In genomic region chr6:124961784-124962611, GRCh38 we compare ENCODE assay signal across 1 cellular context.
A peak's percentile ranks its signal among the peaks of the same experiment; 100 is the strongest.
TF ChIP-seq lines count a peak whose summit lies in the region.

Gene RNF217 (plus strand): TSS chr6:124962437. CDS start chr6:124962545, 108 bp downstream.

TF ChIP-seq in K562, 482 proteins besides CTCF, POLR2A, EP300 and RAD21 (continued from another document and continues in another):
- TF ChIP-seq ZNF655 (CRISPR knock-in tag; IDR thresholded peaks at IDR 0.05) (no peak), ZNF133 (CRISPR knock-in tag; IDR thresholded peaks at IDR 0.05) (no peak), SREBF2 (CRISPR knock-in tag; IDR thresholded peaks at IDR 0.05) (no peak), ZBTB40 (IDR thresholded peaks at IDR 0.05) (0 out of 2 replicates have a peak, but pooled peaks have one; percentile 10), ZBTB40 (CRISPR knock-in tag; IDR thresholded peaks at IDR 0.05) (no peak), KAT7 (CRISPR knock-in tag; IDR thresholded peaks at IDR 0.05; ENCODE audit: borderline replicate concordance) (peak; percentile 95; the same call in 1 of the 2 replicates), NFATC3 (IDR thresholded peaks at IDR 0.05) (no peak), ID3 (CRISPR knock-in tag; IDR thresholded peaks at IDR 0.05) (no peak), ID3 (tag; IDR thresholded peaks at IDR 0.05) (no peak), ZBTB17 (CRISPR knock-in tag; IDR thresholded peaks at IDR 0.05) (no peak), KLF16 (IDR thresholded peaks at IDR 0.05) (no peak), MBD2 (IDR thresholded peaks at IDR 0.05; ENCODE audit: borderline replicate concordance, low read depth) (no peak), ZNF318 (IDR thresholded peaks at IDR 0.05; ENCODE audit: borderline replicate concordance in 1 of 2, low read depth in 1 of 2) (no peak), MCM2 (IDR thresholded peaks at IDR 0.05; ENCODE audit: low read depth) (no peak), CREBBP (IDR thresholded peaks at IDR 0.05; ENCODE audit: low read depth, low read length) (no peak), RB1 (IDR thresholded peaks at IDR 0.05; ENCODE audit: low read depth) (peak; percentile 66), FOSL1 (tag; conservative IDR thresholded peaks at IDR 0.05) (no peak), ZNF57 (CRISPR knock-in tag; IDR thresholded peaks at IDR 0.05) (no peak), CBX1 (IDR thresholded peaks at IDR 0.05; ENCODE audit: low read depth) (no peak), TCFL5 (CRISPR knock-in tag; conservative IDR thresholded peaks at IDR 0.05) (no peak), SIN3B (IDR thresholded peaks at IDR 0.05; ENCODE audit: low read depth) (peak; percentile 11; the same call in 1 of the 2 replicates), HDAC8 (tag; IDR thresholded peaks at IDR 0.05) (no peak), ETV1 (tag; conservative IDR thresholded peaks at IDR 0.05; ENCODE audit: low read depth) (no peak), HNRNPLL (IDR thresholded peaks at IDR 0.05; ENCODE audit: low read depth, low read length, poor library complexity, severe bottlenecking) (no peak), ZBTB7A (IDR thresholded peaks at IDR 0.05; ENCODE audit: borderline replicate concordance, control insufficient read depth, low read depth, low read length) (peak; percentile 92), ZNF197 (CRISPR knock-in tag; IDR thresholded peaks at IDR 0.05; ENCODE audit: low read depth) (no peak), NFYB (IDR thresholded peaks at IDR 0.05; ENCODE audit: extremely low read depth, insufficient read length) (no peak), HMGXB4 (CRISPR knock-in tag; IDR thresholded peaks at IDR 0.05) (no peak), KDM1A (IDR thresholded peaks at IDR 0.05) (no peak; a peak in 1 of 4 replicates), PKNOX1 (IDR thresholded peaks at IDR 0.05) (no peak), ELF4 (CRISPR knock-in tag; IDR thresholded peaks at IDR 0.05) (no peak), KHSRP (IDR thresholded peaks at IDR 0.05) (no peak), TFE3 (CRISPR knock-in tag; IDR thresholded peaks at IDR 0.05) (no peak), TAF1 (IDR thresholded peaks at IDR 0.05; ENCODE audit: control insufficient read depth, extremely low read depth, insufficient read depth, low read length, severe bottlenecking) (peak; percentile 71), FOXP1 (CRISPR knock-in tag; IDR thresholded peaks at IDR 0.05) (peak; percentile 45; the same call in 1 of the 2 replicates), E2F3 (CRISPR knock-in tag; IDR thresholded peaks at IDR 0.05) (no peak)
